In genomic region chr7:128115326-128115820, GRCh38 we compare ENCODE assay signal across 20 cellular contexts.
A peak's percentile ranks its signal among the peaks of the same experiment; 100 is the strongest.
DNase-seq lines count a peak whose midpoint lies in the region; ATAC-seq and TF ChIP-seq lines count a peak whose summit lies in the region.
"Had no signal": no experiment of that assay in that cellular context is flagged by ENCODE, and none has a peak within 500 bp of the region (broad histone marks: within the 10 kb centered on the region; RNA-seq: fewer than 3 reads in every experiment).

No MANE protein-coding gene starts in this region.

- H3K4me1 ChIP-seq in mammary epithelial cell (ENCODE audit: insufficient read depth, low read length): peaks cover 15% of the 10 kb centered on the region
- H3K4me1 ChIP-seq: tibial artery had no signal

- in situ Hi-C loops in mammary epithelial cell (cut with MboI; ENCODE audit: low sequenced_read_pairs in 2 of 2): no loop called here

- POLR2A ChIA-PET in activated CD8-positive, alpha-beta T cell treated with anti-CD3 and anti-CD28 coated beads for 36 hours (lab: Charles Lee): no interaction called here

- H4K20me1 ChIP-seq in mammary epithelial cell (ENCODE audit: insufficient read depth, low read length): no peaks in the 10 kb centered on the region

- peaks cover 23% of the 10 kb centered on the region for H3K4me1 Mint-ChIP-seq in activated CD8-positive, alpha-beta T cell treated with anti-CD3 and anti-CD28 coated beads for 36 hours (ENCODE audit: low read depth)

- intact Hi-C loops in mammary epithelial cell (cut with micrococcal nuclease): no loop called here
- intact Hi-C loops in activated CD8-positive, alpha-beta T cell treated with anti-CD3 and anti-CD28 coated beads for 36 hours (cut with micrococcal nuclease): no loop called here

- peak; percentile 62 for DNase-seq in Daoy (ENCODE audit: low read depth)
- peak; percentile 32 for DNase-seq in LHCN-M2 (ENCODE audit: low read depth)
- peak; percentile 58 for DNase-seq in mammary epithelial cell
- DNase-seq in mesenteric fat pad (ENCODE audit: low spot score): peak; percentile 37
- no peak for DNase-seq in foreskin melanocyte
- no peak for DNase-seq in NCI-H1105 treated with DMSO at 0.1 percent for 48 hours (lab: John Stamatoyannopoulos, UW)
- DNase-seq in NCI-H446 treated with DMSO at 0.1 percent for 48 hours (lab: John Stamatoyannopoulos, UW): no peak
- DNase-seq in activated CD8-positive, alpha-beta T cell treated with anti-CD3 and anti-CD28 coated beads for 36 hours: no peak
- DNase-seq: activated T-cell treated with anti-CD3 and anti-CD28 coated beads for 4 hours; caudate nucleus; heart right ventricle; naive thymus-derived CD8-positive, alpha-beta T cell; NCI-H1417 treated with DMSO at 0.1 percent for 48 hours; NCI-H510A; stimulated activated CD4-positive, alpha-beta T cell treated with anti-CD3 and anti-CD28 coated beads, Interleukin-1b, Interleukin-23, amount 100 ng/mL, for 48 hours had no signal

- no peak overlapping the region for H3K9ac ChIP-seq in mammary epithelial cell (ENCODE audit: insufficient read depth, low read length)

- dilution Hi-C loops in mammary epithelial cell (cut with HindIII; ENCODE audit: low sequenced_read_pairs): no loop called here

- no peak overlapping the region for H3K4me3 ChIP-seq in mammary epithelial cell (replicated peaks in 1 of 3; ENCODE audit: insufficient read depth in 1 of 3, low read depth in 2 of 3, low read length in 3 of 3)
- H3K4me3 ChIP-seq: heart right ventricle, PC-9, tibial artery had no signal

- no peaks in the 10 kb centered on the region for H3K36me3 ChIP-seq in mammary epithelial cell (ENCODE audit: insufficient read depth, low read length)
- H3K36me3 ChIP-seq: heart right ventricle, tibial artery had no signal

- H2AFZ ChIP-seq in mammary epithelial cell (ENCODE audit: low read depth, low read length): no peak overlapping the region
- H2AFZ ChIP-seq: PC-9 had no signal

- no peaks in the 10 kb centered on the region for H3K27me3 ChIP-seq in mammary epithelial cell (ENCODE audit: insufficient read depth, low read length)

- H3K36me3 Mint-ChIP-seq in activated CD8-positive, alpha-beta T cell treated with anti-CD3 and anti-CD28 coated beads for 36 hours (ENCODE audit: low read depth): no peaks in the 10 kb centered on the region
- H3K36me3 Mint-ChIP-seq: activated naive CD8-positive, alpha-beta T cell; naive thymus-derived CD8-positive, alpha-beta T cell had no signal

- ATAC-seq in activated CD8-positive, alpha-beta T cell treated with anti-CD3 and anti-CD28 coated beads for 36 hours: no peak
- ATAC-seq: activated CD4-positive, CD25-positive, alpha-beta regulatory T cell treated with anti-CD3 and anti-CD28 coated beads, Interleukin-2, amount 50 U/mL, for 24 hours; naive thymus-derived CD8-positive, alpha-beta T cell had no signal

- CTCF ChIA-PET in mammary epithelial cell (lab: Charles Lee; ENCODE audit: low non-redundant PET): interaction anchor here (1.1 kb wide), 1 partner anchor 94 kb away, joined by 3 read pairs; no protein-coding TSS in a partner anchor
- CTCF ChIA-PET in activated CD8-positive, alpha-beta T cell treated with anti-CD3 and anti-CD28 coated beads for 36 hours (lab: Charles Lee): interaction anchor here (0.9 kb wide), 1 partner anchor 11 kb away, joined by 3 read pairs; no protein-coding TSS in a partner anchor

- no peaks in the 10 kb centered on the region for H3K9me3 Mint-ChIP-seq in activated CD8-positive, alpha-beta T cell treated with anti-CD3 and anti-CD28 coated beads for 36 hours
- H3K9me3 Mint-ChIP-seq: naive thymus-derived CD8-positive, alpha-beta T cell had no signal

- H3K4me2 ChIP-seq in mammary epithelial cell (ENCODE audit: insufficient read depth, low read depth, low read length): no peak overlapping the region
- H3K4me2 ChIP-seq: PC-9 had no signal

- no peaks in the 10 kb centered on the region for H3K9me3 ChIP-seq in mammary epithelial cell (replicated peaks; ENCODE audit: insufficient read depth, low read length)
- H3K9me3 ChIP-seq: heart right ventricle, tibial artery had no signal

- no peak overlapping the region for H3K27ac Mint-ChIP-seq in activated CD8-positive, alpha-beta T cell treated with anti-CD3 and anti-CD28 coated beads for 36 hours
- H3K27ac Mint-ChIP-seq: activated naive CD8-positive, alpha-beta T cell had no signal

- no peaks in the 10 kb centered on the region for H3K27me3 Mint-ChIP-seq in activated CD8-positive, alpha-beta T cell treated with anti-CD3 and anti-CD28 coated beads for 36 hours
- H3K27me3 Mint-ChIP-seq: activated naive CD8-positive, alpha-beta T cell; naive thymus-derived CD8-positive, alpha-beta T cell had no signal

- H3K4me3 Mint-ChIP-seq in activated CD8-positive, alpha-beta T cell treated with anti-CD3 and anti-CD28 coated beads for 36 hours: no peak overlapping the region
- H3K4me3 Mint-ChIP-seq: activated naive CD8-positive, alpha-beta T cell; naive thymus-derived CD8-positive, alpha-beta T cell had no signal

- no peak for TF ChIP-seq CTCF in mammary epithelial cell (conservative IDR thresholded peaks at IDR 0.05 in 1 of 2, IDR thresholded peaks at IDR 0.05 in 1 of 2; ENCODE audit: extremely low read depth in 1 of 2, insufficient read depth in 1 of 2, low read depth in 1 of 2, low read length in 2 of 2)
- TF ChIP-seq CTCF in activated CD8-positive, alpha-beta T cell treated with anti-CD3 and anti-CD28 coated beads for 36 hours (IDR thresholded peaks at IDR 0.05): no peak

- no TSS peak for BruUV-seq in mammary epithelial cell (replicated peaks; lab: Mats Ljungman, UMichigan)

- H3K79me2 ChIP-seq in mammary epithelial cell (ENCODE audit: insufficient read depth, low read length): no peaks in the 10 kb centered on the region

- 30% methylated on average over 8 of the region's 11 CpGs for WGBS in mammary epithelial cell (ENCODE audit: low coverage, missing lambda C conversion rate)

- no peak overlapping the region for H3K27ac ChIP-seq in mammary epithelial cell (ENCODE audit: insufficient read depth, low read depth, low read length)
- H3K27ac ChIP-seq: C4-2B, heart right ventricle, PC-9, tibial artery had no signal

Comparison
In these comparisons a context has a peak if more than half of its experiments do, and no peak if none do; other contexts are left out.
1. DNase-seq: peak in Daoy (single experiment), LHCN-M2 (single experiment), mammary epithelial cell (single experiment) and mesenteric fat pad (single experiment); none in foreskin melanocyte (single experiment), NCI-H1105 treated with DMSO at 0.1 percent for 48 hours (single experiment), NCI-H446 treated with DMSO at 0.1 percent for 48 hours (single experiment) and activated CD8-positive, alpha-beta T cell treated with anti-CD3 and anti-CD28 coated beads for 36 hours (single experiment).